Comparison of ENCODE assay signal across 22 cellular contexts in the genomic region with DNA sequence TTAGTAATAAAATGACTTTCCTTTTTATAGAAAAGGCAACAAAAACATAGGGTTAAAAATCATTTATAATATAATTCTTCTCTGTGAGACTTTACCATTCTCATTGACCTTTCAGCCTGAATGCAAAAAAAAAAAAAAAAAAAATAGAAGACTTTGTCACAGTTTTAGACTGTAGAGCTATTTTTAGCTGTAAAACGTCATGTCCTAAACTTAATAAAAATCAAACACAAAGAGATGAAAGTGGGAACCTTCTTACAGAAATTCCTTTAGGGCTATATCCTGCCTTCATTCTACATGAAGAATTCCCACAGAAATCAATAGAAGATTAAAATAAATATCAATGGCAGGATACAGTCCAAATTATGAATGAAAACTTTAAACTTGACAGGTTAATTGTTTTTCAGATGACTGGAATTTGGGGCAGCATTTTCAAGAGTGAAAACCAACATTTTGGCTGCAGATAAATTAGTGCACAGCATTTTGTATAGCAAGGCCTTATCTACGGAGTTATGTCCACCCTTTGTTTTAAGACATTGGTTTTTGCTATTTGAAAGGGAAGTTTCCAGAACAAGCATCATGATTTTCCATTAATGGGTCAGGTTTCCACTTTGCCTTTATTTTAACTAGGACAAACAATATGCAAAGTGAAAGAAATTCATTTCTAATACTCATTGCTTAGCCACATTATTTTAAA.
A peak's percentile ranks its signal among the peaks of the same experiment; 100 is the strongest.
DNase-seq lines count a peak whose midpoint lies in the region; ATAC-seq, FAIRE-seq and TF ChIP-seq lines count a peak whose summit lies in the region.
"Had no signal": no experiment of that assay in that cellular context is flagged by ENCODE, and none has a peak within 500 bp of the region (broad histone marks: within the 10 kb centered on the region; RNA-seq: fewer than 3 reads in every experiment).

No MANE protein-coding gene starts in this region.

- intact Hi-C loops in IMR-90 (cut with micrococcal nuclease) (no loop called here), kidney (cut with DNase I) (no loop called here), Caco-2 (cut with micrococcal nuclease; ENCODE audit: unreplicated experiment) (no loop called here)

- no peak overlapping the region for H3K4ac ChIP-seq in IMR-90 (ENCODE audit: low read depth, low read length)

- dilution Hi-C loops in IMR-90 (cut with HindIII; ENCODE audit: low sequenced_read_pairs, unreplicated experiment): no loop called here

- ATAC-seq in IMR-90 (ENCODE audit: low read depth) (no peak), GM18511 (IDR thresholded peaks at IDR 0.05; ENCODE audit: unreplicated experiment) (no peak)
- ATAC-seq in natural killer cell treated with Interleukin-12 subunit alpha and Interleukin-12 subunit beta and Interleukin-15 and Interleukin-18, amount 100 ng/mL, for 72 hours: no peak
- ATAC-seq: Panc1 had no signal

- H3K56ac ChIP-seq in IMR-90 (ENCODE audit: extremely low read depth, insufficient read depth, low read length): no peak overlapping the region

- H3K4me3 Mint-ChIP-seq in natural killer cell treated with Interleukin-12 subunit alpha and Interleukin-12 subunit beta and Interleukin-15 and Interleukin-18, amount 100 ng/mL, for 72 hours: no peak overlapping the region
- no peak overlapping the region for H3K4me3 Mint-ChIP-seq in Caco-2 (ENCODE audit: unreplicated experiment)
- H3K4me3 Mint-ChIP-seq: CD4-positive, alpha-beta memory T cell had no signal

- H3K27me3 ChIP-seq in IMR-90 (ENCODE audit: control insufficient read depth, insufficient read depth, low read length): no peaks in the 10 kb centered on the region
- H3K27me3 ChIP-seq in Caco-2 (replicated peaks; ENCODE audit: control insufficient read depth, insufficient read depth, low read length): no peaks in the 10 kb centered on the region
- H3K27me3 ChIP-seq: BLaER1 treated with 17β-estradiol and CSF1 and Interleukin-3, amounts not matched to agents 10 nM and 100 nM had no signal

- TF ChIP-seq CTCF in IMR-90 (conservative IDR thresholded peaks at IDR 0.05; ENCODE audit: low read depth, low read length) (no peak), astrocyte of the spinal cord (IDR thresholded peaks at IDR 0.05; ENCODE audit: low read depth, low read length) (no peak), kidney (IDR thresholded peaks at IDR 0.05; ENCODE audit: borderline replicate concordance, extremely low read depth, insufficient read depth) (no peak), Caco-2 (IDR thresholded peaks at IDR 0.05; ENCODE audit: insufficient read depth in 1 of 2, low read depth in 1 of 2, low read length in 1 of 2, severe bottlenecking in 1 of 2, unreplicated experiment in 1 of 2) (no peak)

- H3K23ac ChIP-seq in IMR-90 (ENCODE audit: low read depth, low read length): no peak overlapping the region

- H4K20me1 ChIP-seq in IMR-90 (ENCODE audit: insufficient read depth, low read length): no peaks in the 10 kb centered on the region
- H4K20me1 ChIP-seq: BLaER1 treated with 17β-estradiol and CSF1 and Interleukin-3, amounts not matched to agents 10 nM and 100 nM had no signal

- H3K4me1 ChIP-seq in IMR-90 (ENCODE audit: control insufficient read depth, insufficient read depth, low read length) (peaks cover 3% of the 10 kb centered on the region; the same call in 1 of the 2 replicates), kidney (ENCODE audit: control insufficient read depth in 1 of 2, insufficient read depth in 1 of 2, low read depth in 1 of 2, low read length in 2 of 2) (no peaks in the 10 kb centered on the region), Caco-2 (no peaks in the 10 kb centered on the region)

- POLR2A ChIA-PET in IMR-90 (lab: Charles Lee; ENCODE audit: unreplicated experiment): interaction anchor here (0.7 kb wide), 1 partner anchor 115 kb away, joined by 19 read pairs; no protein-coding TSS in a partner anchor
- POLR2A ChIA-PET in Caco-2 (lab: Charles Lee): no interaction called here

- TF ChIP-seq POLR2A in IMR-90 (IDR thresholded peaks at IDR 0.05; ENCODE audit: low read depth, low read length): 0 out of 2 replicates have a peak, but pooled peaks have one; percentile 3

- no peak overlapping the region for H2BK20ac ChIP-seq in IMR-90 (ENCODE audit: low read depth, low read length)

- H2AFZ ChIP-seq in IMR-90 (replicated peaks; ENCODE audit: low read length, poor library complexity): no peak overlapping the region

- H4K91ac ChIP-seq in IMR-90 (ENCODE audit: insufficient read depth, low read depth, low read length): no peak overlapping the region

- no peak overlapping the region for H2AK5ac ChIP-seq in IMR-90 (ENCODE audit: low read depth, low read length)

- peaks cover 3% of the 10 kb centered on the region for H3K9me3 Mint-ChIP-seq in natural killer cell treated with Interleukin-12 subunit alpha and Interleukin-12 subunit beta and Interleukin-15 and Interleukin-18, amount 100 ng/mL, for 72 hours
- H3K9me3 Mint-ChIP-seq in Caco-2 (ENCODE audit: unreplicated experiment): no peaks in the 10 kb centered on the region

- DNase-seq in EH (ENCODE audit: low read depth) (peak; percentile 36), IMR-90 (peak; percentile 30), astrocyte of the spinal cord (ENCODE audit: low read depth, low spot score) (peak; percentile 20), kidney (no peak), Caco-2 (no peak)
- no peak for DNase-seq in natural killer cell treated with Interleukin-12 subunit alpha and Interleukin-12 subunit beta and Interleukin-15 and Interleukin-18, amount 100 ng/mL, for 72 hours (ENCODE audit: low spot score)
- DNase-seq: CD4-positive, alpha-beta memory T cell; DND-41; GOT3; HCEC 1CT; NCI-H1105; NCI-H2029 treated with DMSO at 0.1 percent for 48 hours; NCI-H226; NCI-H510A treated with DMSO at 0.1 percent for 48 hours; NCI-H748 treated with DMSO at 0.1 percent for 48 hours; Right ventricle myocardium superior had no signal

- peak overlapping the region; percentile 27 for H2BK5ac ChIP-seq in IMR-90 (ENCODE audit: low read depth, low read length, poor library complexity, severe bottlenecking)

- H2BK15ac ChIP-seq in IMR-90 (ENCODE audit: low read depth, low read length): no peak overlapping the region

- H3K4me2 ChIP-seq in IMR-90 (ENCODE audit: low read depth, low read length): no peak overlapping the region
- H3K4me2 ChIP-seq: KMS-11 had no signal

- H3K4me1 Mint-ChIP-seq in natural killer cell treated with Interleukin-12 subunit alpha and Interleukin-12 subunit beta and Interleukin-15 and Interleukin-18, amount 100 ng/mL, for 72 hours (ENCODE audit: low read depth in 2 of 2): no peaks in the 10 kb centered on the region
- H3K4me1 Mint-ChIP-seq in Caco-2 (ENCODE audit: low read depth, unreplicated experiment): no peaks in the 10 kb centered on the region
- H3K4me1 Mint-ChIP-seq: CD4-positive, alpha-beta memory T cell had no signal

- H3K4me3 ChIP-seq in IMR-90 (ENCODE audit: insufficient read depth, low read depth, low read length) (no peak overlapping the region), astrocyte of the spinal cord (ENCODE audit: low read depth, low read length) (no peak overlapping the region), kidney (ENCODE audit: low read length in 2 of 2) (no peak overlapping the region), Caco-2 (ENCODE audit: low read depth, low read length) (no peak overlapping the region)
- H3K4me3 ChIP-seq: BLaER1 treated with 17β-estradiol and CSF1 and Interleukin-3, amounts not matched to agents 10 nM and 100 nM; SK-N-MC had no signal

- H4K5ac ChIP-seq in IMR-90 (ENCODE audit: low read depth, low read length): no peak overlapping the region

- no peaks in the 10 kb centered on the region for H3K36me3 Mint-ChIP-seq in natural killer cell treated with Interleukin-12 subunit alpha and Interleukin-12 subunit beta and Interleukin-15 and Interleukin-18, amount 100 ng/mL, for 72 hours
- H3K36me3 Mint-ChIP-seq in Caco-2 (ENCODE audit: insufficient read depth, unreplicated experiment): no peaks in the 10 kb centered on the region
- H3K36me3 Mint-ChIP-seq: CD4-positive, alpha-beta memory T cell had no signal

- CTCF ChIA-PET in IMR-90 (lab: Yijun Ruan, JAX): interaction anchor here (1.4 kb wide), 1 partner anchor 10 kb away, joined by 7 read pairs; no protein-coding TSS in a partner anchor
- CTCF ChIA-PET in Caco-2 (lab: Charles Lee): no interaction called here

- no peaks in the 10 kb centered on the region for H3K79me1 ChIP-seq in IMR-90 (ENCODE audit: low read depth in 1 of 2, low read length in 2 of 2)

- TF ChIP-seq RAD21 in IMR-90 (IDR thresholded peaks at IDR 0.05; ENCODE audit: low read length): no peak

- peak overlapping the region in 1 of 2 experiments; percentile 47; a peak in 1 of 4 replicates for H4K8ac ChIP-seq in IMR-90 (ENCODE audit: low read depth in 2 of 2, low read length in 2 of 2)

- no peaks in the 10 kb centered on the region for H3K27me3 Mint-ChIP-seq in natural killer cell treated with Interleukin-12 subunit alpha and Interleukin-12 subunit beta and Interleukin-15 and Interleukin-18, amount 100 ng/mL, for 72 hours
- H3K27me3 Mint-ChIP-seq in Caco-2 (ENCODE audit: insufficient read depth, unreplicated experiment): peaks cover 5% of the 10 kb centered on the region
- H3K27me3 Mint-ChIP-seq: CD4-positive, alpha-beta memory T cell had no signal

- H3K9me3 ChIP-seq in IMR-90 (ENCODE audit: control insufficient read depth, insufficient read depth, low read length): no peaks in the 10 kb centered on the region
- no peaks in the 10 kb centered on the region for H3K9me3 ChIP-seq in kidney (ENCODE audit: control insufficient read depth in 1 of 2, low read length in 2 of 2)
- no peaks in the 10 kb centered on the region for H3K9me3 ChIP-seq in Caco-2
- H3K9me3 ChIP-seq: BLaER1 treated with 17β-estradiol and CSF1 and Interleukin-3, amounts not matched to agents 10 nM and 100 nM had no signal

- H3K9ac ChIP-seq in IMR-90 (ENCODE audit: low read depth, low read length) (no peak overlapping the region), kidney (ENCODE audit: low read length in 2 of 2) (no peak overlapping the region)
- H3K9ac ChIP-seq: BLaER1 treated with 17β-estradiol and CSF1 and Interleukin-3, amounts not matched to agents 10 nM and 100 nM; KMS-11 had no signal

- no peak overlapping the region for H2BK120ac ChIP-seq in IMR-90 (ENCODE audit: low read depth, low read length)

- no peak overlapping the region for H3K14ac ChIP-seq in IMR-90 (replicated peaks; ENCODE audit: low read depth, low read length)

- no CpG with 5 or more reads among the region's 2 CpGs for WGBS in IMR-90 (ENCODE audit: extremely low coverage in 2 of 2, insufficient read length in 1 of 2), 2 experiments

- peaks cover 3% of the 10 kb centered on the region for H3K9me1 ChIP-seq in IMR-90 (ENCODE audit: insufficient read depth, low read length)

- peak; percentile 13 for FAIRE-seq in kidney (lab: Jason Lieb, UNC)
- FAIRE-seq: GM12891 had no signal

- no peaks in the 10 kb centered on the region for H3K36me3 ChIP-seq in IMR-90 (ENCODE audit: control insufficient read depth, insufficient read depth, low read length)
- H3K36me3 ChIP-seq in kidney (ENCODE audit: control insufficient read depth in 1 of 2, insufficient read depth in 2 of 2, low read length in 2 of 2): no peaks in the 10 kb centered on the region
- no peaks in the 10 kb centered on the region for H3K36me3 ChIP-seq in Caco-2 (ENCODE audit: control insufficient read depth, insufficient read depth, low read length)
- H3K36me3 ChIP-seq: BLaER1 treated with 17β-estradiol and CSF1 and Interleukin-3, amounts not matched to agents 10 nM and 100 nM had no signal

- H3K18ac ChIP-seq in IMR-90 (ENCODE audit: low read depth, low read length): no peak overlapping the region

- H2AK9ac ChIP-seq in IMR-90 (replicated peaks; ENCODE audit: low read depth, low read length, poor library complexity): no peak overlapping the region

- H3K27ac ChIP-seq in IMR-90 (ENCODE audit: insufficient read depth, low read length) (no peak overlapping the region), kidney (ENCODE audit: low read depth in 2 of 2, low read length in 2 of 2) (no peak overlapping the region)
- H3K27ac ChIP-seq: KMS-11, SK-N-MC had no signal

- in situ Hi-C loops in IMR-90 (cut with MboI; ENCODE audit: low sequenced_read_pairs): no loop called here
- in situ Hi-C loops in astrocyte of the spinal cord (cut with HindIII; ENCODE audit: low sequenced_read_pairs): loop anchor here (25.0 kb wide), 1 partner anchor 102 kb away; no protein-coding TSS in a partner anchor

- no peak overlapping the region for H3K27ac Mint-ChIP-seq in natural killer cell treated with Interleukin-12 subunit alpha and Interleukin-12 subunit beta and Interleukin-15 and Interleukin-18, amount 100 ng/mL, for 72 hours
- no peak overlapping the region for H3K27ac Mint-ChIP-seq in Caco-2 (ENCODE audit: unreplicated experiment)
- H3K27ac Mint-ChIP-seq: CD4-positive, alpha-beta memory T cell had no signal

- BruUV-seq in IMR-90 (replicated peaks; lab: Mats Ljungman, UMichigan) (no TSS peak), Caco-2 (replicated peaks; lab: Mats Ljungman, UMichigan) (no TSS peak)

Comparison
In these comparisons a context has a peak if more than half of its experiments do, and no peak if none do; other contexts are left out.
1. DNase-seq: peak in EH (single experiment), IMR-90 (single experiment) and astrocyte of the spinal cord (single experiment); none in kidney (single experiment), natural killer cell treated with Interleukin-12 subunit alpha and Interleukin-12 subunit beta and Interleukin-15 and Interleukin-18, amount 100 ng/mL, for 72 hours (single experiment) and Caco-2 (0 of 2).